ENCODE assay signal across 8 cellular contexts in genomic region chr6:57316581-57317059, GRCh38. TPM values are rescaled to one million over a fixed set of nuclear protein-coding genes. Genes with fewer than 3 reads are reported as not detected.
DNase-seq lines count a peak whose midpoint lies in the region; TF ChIP-seq lines count a peak whose summit lies in the region.

No MANE protein-coding gene starts in this region.

- H4K91ac ChIP-seq in H9 (ENCODE audit: insufficient read length, low read depth, low read length) = no peak overlapping the region

- H3K18ac ChIP-seq in H9 (ENCODE audit: insufficient read length, low read depth, low read length) = no peak overlapping the region

- H2BK120ac ChIP-seq in H9 (ENCODE audit: low read depth, low read length, poor library complexity, severe bottlenecking) = no peak overlapping the region

- WGBS in H9 (ENCODE audit: extremely low coverage, insufficient read length, low lambda C conversion rate) = no CpG with 5 or more reads among the region's 26 CpGs
- WGBS in thymus = under 1% methylated on average over 26 of the region's 26 CpGs

- peak overlapping the region; percentile 77 for H3K4me3 ChIP-seq in SJCRH30
- peak overlapping the region; percentile 85 for H3K4me3 ChIP-seq in osteoblast (ENCODE audit: insufficient read depth, low read length)
- peak overlapping the region; percentile 69 for H3K4me3 ChIP-seq in thymus (ENCODE audit: low read length)

- H2BK20ac ChIP-seq in H9 (ENCODE audit: low read depth, low read length, poor library complexity, severe bottlenecking) = no peak overlapping the region

- no peak overlapping the region for H3K4ac ChIP-seq in H9 (ENCODE audit: low read depth, low read length)

- H2BK15ac ChIP-seq in H9 (ENCODE audit: low read depth, low read length) = no peak overlapping the region

- H3K4me1 ChIP-seq in H9 (ENCODE audit: insufficient read depth, low read length) (no peaks in the 10 kb centered on the region), SJCRH30 (no peaks in the 10 kb centered on the region; the same call in none of the 2 replicates), osteoblast (ENCODE audit: insufficient read depth, low read length) (peaks cover 60% of the 10 kb centered on the region), thymus (ENCODE audit: control insufficient read depth, insufficient read depth, low read length) (peaks cover 2% of the 10 kb centered on the region)

- no peak overlapping the region for H2BK5ac ChIP-seq in H9 (ENCODE audit: insufficient read length, low read length)

- DNase-seq in GF-D8 (lab: John Stamatoyannopoulos, UW) = peak; percentile 82
- DNase-seq in H9 = peak; percentile 87
- DNase-seq in M059J (ENCODE audit: low read depth) = peak; percentile 95
- DNase-seq in SJCRH30 = peak; percentile 75 to 91
- peak; percentile 81 for DNase-seq in activated naive CD4-positive, alpha-beta T cell treated with anti-CD3 and anti-CD28 coated beads, Interleukin-2, amount 50 U/mL, for 16 hours
- DNase-seq in glomerular visceral epithelial cell (ENCODE audit: extremely low spot score) = peak; percentile 92
- no peak for DNase-seq in osteoblast (ENCODE audit: insufficient read length, low spot score, missing footprints)

- H3K23me2 ChIP-seq in H9 (ENCODE audit: insufficient read length, low read depth, low read length, poor library complexity, severe bottlenecking) = peaks cover 4% of the 10 kb centered on the region

- H3K27me3 Mint-ChIP-seq in H9 (ENCODE audit: low read depth) = peaks cover under 1% of the 10 kb centered on the region

- H2AFZ ChIP-seq in H9 (ENCODE audit: low read length) (no peak overlapping the region), osteoblast (ENCODE audit: low read length) (peak overlapping the region; percentile 80)

- H4K20me1 ChIP-seq in H9 (ENCODE audit: control insufficient read depth, insufficient read depth, insufficient read length) (no peaks in the 10 kb centered on the region), osteoblast (ENCODE audit: insufficient read depth, low read length) (no peaks in the 10 kb centered on the region)

- H3K9me3 Mint-ChIP-seq in H9 = peaks cover 1 to 2% of the 10 kb centered on the region in 2 experiments; a peak in 3 of 5 replicates

- H3K23ac ChIP-seq in H9 (ENCODE audit: insufficient read length, low read depth, low read length) = no peak overlapping the region

- H3K9me3 ChIP-seq in H9 (ENCODE audit: control insufficient read depth, low read depth, low read length) = no peaks in the 10 kb centered on the region
- H3K9me3 ChIP-seq in SJCRH30 (replicated peaks) = no peaks in the 10 kb centered on the region
- no peaks in the 10 kb centered on the region for H3K9me3 ChIP-seq in osteoblast (ENCODE audit: low read depth, low read length)
- no peaks in the 10 kb centered on the region for H3K9me3 ChIP-seq in thymus (ENCODE audit: control insufficient read depth)

- H3K9ac ChIP-seq in H9 (ENCODE audit: extremely low read depth, insufficient read length, low read length) = peak overlapping the region; percentile 2

- no peak overlapping the region for H3K27ac ChIP-seq in H9 (ENCODE audit: insufficient read length, low read depth, low read length)
- H3K27ac ChIP-seq in SJCRH30 = peak overlapping the region; percentile 63
- peak overlapping the region; percentile 96 for H3K27ac ChIP-seq in osteoblast (ENCODE audit: low read depth, low read length)
- H3K27ac ChIP-seq in thymus (ENCODE audit: low read depth) = no peak overlapping the region

- no peak overlapping the region for H4K5ac ChIP-seq in H9 (ENCODE audit: insufficient read length, low read depth, low read length)

- TF ChIP-seq CTCF in H9 (conservative IDR thresholded peaks at IDR 0.05) = peak; percentile 94
- peak; percentile 85 for TF ChIP-seq CTCF in osteoblast (IDR thresholded peaks at IDR 0.05; ENCODE audit: extremely low read depth, low read depth, low read length)

- H3K27me3 ChIP-seq in H9 (ENCODE audit: insufficient read depth, low read length) (no peaks in the 10 kb centered on the region), SJCRH30 (no peaks in the 10 kb centered on the region), osteoblast (ENCODE audit: insufficient read depth, low read length) (no peaks in the 10 kb centered on the region), thymus (ENCODE audit: control insufficient read depth, insufficient read depth) (no peaks in the 10 kb centered on the region)

- no peak overlapping the region for H2BK12ac ChIP-seq in H9 (ENCODE audit: insufficient read length, low read depth, low read length)

- peak overlapping the region; percentile 98 for H3K4me3 Mint-ChIP-seq in H9

- H3K4me1 Mint-ChIP-seq in H9 = peaks cover 7 to 14% of the 10 kb centered on the region in 2 experiments

- H3K79me1 ChIP-seq in H9 (ENCODE audit: insufficient read depth, low read depth, low read length, poor library complexity, severe bottlenecking) = peaks cover 3% of the 10 kb centered on the region

- peaks cover 13% of the 10 kb centered on the region; the same call in 1 of the 2 replicates for H3K79me2 ChIP-seq in H9 (ENCODE audit: insufficient read depth, low read length)
- H3K79me2 ChIP-seq in osteoblast (ENCODE audit: insufficient read depth, low read length) = peaks cover 42% of the 10 kb centered on the region

- no peak overlapping the region for H3K56ac ChIP-seq in H9 (ENCODE audit: insufficient read length, low read depth, low read length)

- H3K36me3 ChIP-seq in SJCRH30 (peaks cover 22% of the 10 kb centered on the region), osteoblast (ENCODE audit: insufficient read depth, low read length) (peaks cover 26% of the 10 kb centered on the region), thymus (ENCODE audit: control insufficient read depth, insufficient read depth) (peaks cover 4% of the 10 kb centered on the region)

- H3K27ac Mint-ChIP-seq in H9 = peak overlapping the region in 2 of 3 experiments; percentile 45 to 94; a peak in 4 of 7 replicates

- H3K36me3 Mint-ChIP-seq in H9 (ENCODE audit: insufficient read depth in 1 of 3, low read depth in 3 of 3) = peaks cover 27 to 35% (median 32%) of the 10 kb centered on the region in 3 experiments

- H3K4me2 ChIP-seq in H9 (ENCODE audit: insufficient read depth, insufficient read length, low read length) = peak overlapping the region; percentile 93
- H3K4me2 ChIP-seq in osteoblast (ENCODE audit: insufficient read depth, low read length) = peak overlapping the region; percentile 99

- H4K8ac ChIP-seq in H9 (replicated peaks; ENCODE audit: insufficient read length, low read depth, low read length) = no peak overlapping the region

- no peak overlapping the region for H2AK5ac ChIP-seq in H9 (ENCODE audit: insufficient read length, low read length)

- no peak overlapping the region for H3K14ac ChIP-seq in H9 (ENCODE audit: insufficient read depth, low read length)

- H3T11ph ChIP-seq in H9 (ENCODE audit: low read length) = no peak overlapping the region

RNA-seq across cellular contexts. Expression of gene PRIM2, which starts 0.8 kb away (rescaled TPM):
- 43.0 and 44.3 TPM in 2 replicates for total RNA-seq in H9 (2021)
- 85.3 and 96.5 TPM in 2 replicates for total RNA-seq in M059J (2014; rRNA removed; shearing (Covaris generic))
- total RNA-seq in SJCRH30 (2014; rRNA removed; shearing (Covaris generic)) = 32.5 and 33.5 TPM in 2 replicates
- 30.0 and 35.1 TPM in 2 replicates for total RNA-seq in osteoblast
- 9.7 TPM for polyA plus RNA-seq in thymus

Comparison
In these comparisons a context has a peak if more than half of its experiments do, and no peak if none do; other contexts are left out.
1. H3K27ac ChIP-seq: peak in SJCRH30 (single experiment) and osteoblast (single experiment); none in H9 (single experiment) and thymus (single experiment).
2. Peak in every context shown above with its lines, with median percentiles within 50 percentile points of each other: H3K4me3 ChIP-seq.